Comparison of ENCODE assay signal across 36 cellular contexts in the genomic region with DNA sequence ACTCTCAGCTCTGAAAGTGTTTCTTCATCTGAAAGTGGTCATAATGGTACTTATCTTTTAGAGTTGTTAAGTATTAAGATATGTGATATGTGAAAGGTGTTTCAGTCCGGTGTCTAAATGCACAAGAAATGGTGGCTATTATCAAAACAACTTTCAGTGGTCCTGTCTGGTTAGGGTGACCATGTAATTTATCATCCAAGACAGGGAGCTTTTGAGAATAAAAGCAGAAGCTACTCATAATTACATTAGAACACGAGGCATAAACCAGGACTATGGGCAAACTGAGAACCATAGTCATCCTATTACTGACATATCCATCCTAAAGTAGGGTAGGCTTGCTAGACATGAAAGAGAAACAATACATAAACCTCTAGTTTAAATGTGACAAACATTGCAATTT.
"Had no signal": no experiment of that assay in that cellular context is flagged by ENCODE, and none has a peak within 500 bp of the region (broad histone marks: within the 10 kb centered on the region; RNA-seq: fewer than 3 reads in every experiment).

No MANE protein-coding gene starts in this region.

- H3K4me1 Mint-ChIP-seq: activated naive CD4-positive, alpha-beta T cell treated with anti-CD3 and anti-CD28 coated beads, Interleukin-2, amount 10 ng/mL, durations not matched to agents 7 days and 5 days; activated naive CD4-positive, alpha-beta T cell treated with anti-CD3 and anti-CD28 coated beads, Interleukin-2, amount 50 U/mL, for 24 hours; activated naive CD8-positive, alpha-beta T cell treated with anti-CD3 and anti-CD28 coated beads for 36 hours; activated naive CD8-positive, alpha-beta T cell treated with anti-CD3 and anti-CD28 coated beads, Interleukin-2, amount 10 ng/mL, durations not matched to agents 7 days and 5 days; activated naive CD8-positive, alpha-beta T cell treated with anti-CD3 and anti-CD28 coated beads, Interleukin-2, amount 50 U/mL, for 24 hours; activated T-helper 17 cell treated with anti-CD3 and anti-CD28 coated beads, Interleukin-2, amount 50 U/mL, for 72 hours; central memory CD8-positive, alpha-beta T cell had no signal

- H3K4me3 ChIP-seq: adrenal gland, ascending aorta, body of pancreas, breast epithelium, cardiac muscle cell had no signal

- H3K36me3 ChIP-seq: adrenal gland, ascending aorta, brain microvascular endothelial cell, breast epithelium, cardiac muscle cell had no signal

- H3K9me3 ChIP-seq: adrenal gland, ascending aorta, body of pancreas, breast epithelium had no signal

- H3K27me3 Mint-ChIP-seq: activated naive CD4-positive, alpha-beta T cell treated with anti-CD3 and anti-CD28 coated beads, Interleukin-2, amount 10 ng/mL, durations not matched to agents 7 days and 5 days; activated naive CD4-positive, alpha-beta T cell treated with anti-CD3 and anti-CD28 coated beads, Interleukin-2, amount 50 U/mL, for 24 hours; activated naive CD8-positive, alpha-beta T cell; activated naive CD8-positive, alpha-beta T cell treated with anti-CD3 and anti-CD28 coated beads for 36 hours; activated naive CD8-positive, alpha-beta T cell treated with anti-CD3 and anti-CD28 coated beads, Interleukin-2, amount 10 ng/mL, durations not matched to agents 7 days and 5 days; activated naive CD8-positive, alpha-beta T cell treated with anti-CD3 and anti-CD28 coated beads, Interleukin-2, amount 50 U/mL, for 24 hours; activated T-cell treated with anti-CD3 and anti-CD28 coated beads, Interleukin-2, amount 50 U/mL, for 24 hours; activated T-helper 17 cell treated with anti-CD3 and anti-CD28 coated beads, Interleukin-2, amount 50 U/mL, for 72 hours; central memory CD8-positive, alpha-beta T cell had no signal

- H3K27me3 ChIP-seq: adrenal gland, ascending aorta, body of pancreas, brain microvascular endothelial cell, breast epithelium, cardiac muscle cell had no signal

- ATAC-seq: activated naive CD4-positive, alpha-beta T cell treated with anti-CD3 and anti-CD28 coated beads, Interleukin-2, amount 50 U/mL, for 72 hours; activated naive CD8-positive, alpha-beta T cell treated with anti-CD3 and anti-CD28 coated beads, Interleukin-2, amount 50 U/mL, for 24 hours; activated T-cell treated with anti-CD3 and anti-CD28 coated beads, Interleukin-2, amount 50 U/mL, for 72 hours; activated T-helper 17 cell treated with anti-CD3 and anti-CD28 coated beads, Interleukin-2, amount 50 U/mL, for 72 hours; body of pancreas had no signal

- H3K36me3 Mint-ChIP-seq: activated naive CD4-positive, alpha-beta T cell treated with anti-CD3 and anti-CD28 coated beads, Interleukin-2, amount 10 ng/mL, durations not matched to agents 7 days and 5 days; activated naive CD4-positive, alpha-beta T cell treated with anti-CD3 and anti-CD28 coated beads, Interleukin-2, amount 50 U/mL, for 24 hours; activated naive CD4-positive, alpha-beta T cell treated with anti-CD3 and anti-CD28 coated beads, Interleukin-2, amount 50 U/mL, for 72 hours; activated naive CD8-positive, alpha-beta T cell; activated naive CD8-positive, alpha-beta T cell treated with anti-CD3 and anti-CD28 coated beads for 36 hours; activated naive CD8-positive, alpha-beta T cell treated with anti-CD3 and anti-CD28 coated beads, Interleukin-2, amount 10 ng/mL, durations not matched to agents 7 days and 5 days; brain had no signal

- H3K4me1 ChIP-seq: adrenal gland, ascending aorta, body of pancreas, breast epithelium had no signal

- H3K9me3 Mint-ChIP-seq: activated naive CD4-positive, alpha-beta T cell treated with anti-CD3 and anti-CD28 coated beads for 36 hours; activated naive CD4-positive, alpha-beta T cell treated with anti-CD3 and anti-CD28 coated beads, Interleukin-2, amount 10 ng/mL, durations not matched to agents 7 days and 5 days; activated naive CD4-positive, alpha-beta T cell treated with anti-CD3 and anti-CD28 coated beads, Interleukin-2, amount 50 U/mL, for 24 hours; activated naive CD4-positive, alpha-beta T cell treated with anti-CD3 and anti-CD28 coated beads, Interleukin-2, amount 50 U/mL, for 72 hours; activated naive CD8-positive, alpha-beta T cell treated with anti-CD3 and anti-CD28 coated beads for 36 hours; activated naive CD8-positive, alpha-beta T cell treated with anti-CD3 and anti-CD28 coated beads, Interleukin-2, amount 10 ng/mL, durations not matched to agents 7 days and 5 days; activated T-cell treated with anti-CD3 and anti-CD28 coated beads, Interleukin-2, amount 50 U/mL, for 72 hours; activated T-helper 1 cell treated with anti-CD3 and anti-CD28 coated beads, Interleukin-12 subunit alpha, Interleukin-12 subunit beta, Interleukin-2, Interleukin-4 antibody, amounts not matched to agents 30 ng/mL and 10 ng/mL and 1 ng/mL, durations not matched to agents 14 hours and 24 hours and 36 hours; activated T-helper 17 cell treated with anti-CD3 and anti-CD28 coated beads, Interleukin-2, amount 50 U/mL, for 72 hours; activated T-helper 2 cell treated with anti-CD3 and anti-CD28 coated beads, Interferon-gamma antibody, Interleukin-2, Interleukin-4, amounts not matched to agents 10 μg/mL and 5 μg/mL and 100 μg/mL, durations not matched to agents 14 hours and 24 hours and 36 hours; central memory CD8-positive, alpha-beta T cell had no signal

- H3K27ac ChIP-seq: adrenal gland, ascending aorta, body of pancreas, brain microvascular endothelial cell, breast epithelium, cardiac muscle cell had no signal

- DNase-seq: activated effector memory CD4-positive, alpha-beta T cell treated with anti-CD3 and anti-CD28 coated beads, Interleukin-2, amount 50 U/mL, for 16 hours; activated effector memory CD4-positive, alpha-beta T cell treated with Interleukin-2 at 50 U/mL for 16 hours; activated gamma-delta T cell; activated gamma-delta T cell treated with Interleukin-2 at 50 U/mL for 16 hours; activated naive CD4-positive, alpha-beta T cell; activated naive CD4-positive, alpha-beta T cell treated with anti-CD3 and anti-CD28 coated beads for 36 hours; activated naive CD4-positive, alpha-beta T cell treated with anti-CD3 and anti-CD28 coated beads, Interleukin-2, amount 10 ng/mL, durations not matched to agents 7 days and 5 days; activated naive CD4-positive, alpha-beta T cell treated with anti-CD3 and anti-CD28 coated beads, Interleukin-2, amount 50 U/mL, for 16 hours; activated naive CD4-positive, alpha-beta T cell treated with Interleukin-2 at 50 U/mL for 16 hours; activated naive CD8-positive, alpha-beta T cell treated with anti-CD3 and anti-CD28 coated beads for 36 hours; activated naive CD8-positive, alpha-beta T cell treated with anti-CD3 and anti-CD28 coated beads, Interleukin-2, amount 10 ng/mL, durations not matched to agents 7 days and 5 days; activated naive CD8-positive, alpha-beta T cell treated with anti-CD3 and anti-CD28 coated beads, Interleukin-2, amount 50 U/mL, for 24 hours; activated T-cell treated with anti-CD3 and anti-CD28 coated beads, Interleukin-2, amount 50 U/mL, for 24 hours; activated T-cell treated with anti-CD3 and anti-CD28 coated beads, Interleukin-2, amount 50 U/mL, for 48 hours; activated T-cell treated with anti-CD3 and anti-CD28 coated beads, Interleukin-2, amount 50 U/mL, for 72 hours; adrenal gland; amniotic stem cell; amygdala; anterior cingulate cortex; aorta; body of pancreas; brain microvascular endothelial cell; caudate nucleus; central memory CD4-positive, alpha-beta T cell; cerebellar nuclear complex had no signal

- H3K4me3 Mint-ChIP-seq: activated naive CD4-positive, alpha-beta T cell treated with anti-CD3 and anti-CD28 coated beads for 36 hours; activated naive CD4-positive, alpha-beta T cell treated with anti-CD3 and anti-CD28 coated beads, Interleukin-2, amount 10 ng/mL, durations not matched to agents 7 days and 5 days; activated naive CD4-positive, alpha-beta T cell treated with anti-CD3 and anti-CD28 coated beads, Interleukin-2, amount 50 U/mL, for 24 hours; activated naive CD8-positive, alpha-beta T cell; activated naive CD8-positive, alpha-beta T cell treated with anti-CD3 and anti-CD28 coated beads for 36 hours; activated naive CD8-positive, alpha-beta T cell treated with anti-CD3 and anti-CD28 coated beads, Interleukin-2, amount 10 ng/mL, durations not matched to agents 7 days and 5 days; activated naive CD8-positive, alpha-beta T cell treated with anti-CD3 and anti-CD28 coated beads, Interleukin-2, amount 50 U/mL, for 24 hours; activated T-cell treated with anti-CD3 and anti-CD28 coated beads, Interleukin-2, amount 50 U/mL, for 24 hours; activated T-cell treated with anti-CD3 and anti-CD28 coated beads, Interleukin-2, amount 50 U/mL, for 72 hours; activated T-helper 1 cell treated with anti-CD3 and anti-CD28 coated beads, Interleukin-12 subunit alpha, Interleukin-12 subunit beta, Interleukin-2, Interleukin-4 antibody, amounts not matched to agents 30 ng/mL and 10 ng/mL and 1 ng/mL, durations not matched to agents 14 hours and 24 hours and 36 hours; activated T-helper 17 cell treated with anti-CD3 and anti-CD28 coated beads, Interleukin-2, amount 50 U/mL, for 72 hours; brain; central memory CD8-positive, alpha-beta T cell had no signal
